In genomic region chr5:163437309-163438182, GRCh38 we compare ENCODE assay signal across 8 cellular contexts. TPM values are rescaled to one million over a fixed set of nuclear protein-coding genes. Genes with fewer than 3 reads are reported as not detected.
DNase-seq lines count a peak whose midpoint lies in the region; ATAC-seq, FAIRE-seq and TF ChIP-seq lines count a peak whose summit lies in the region.

A gene with protein sequence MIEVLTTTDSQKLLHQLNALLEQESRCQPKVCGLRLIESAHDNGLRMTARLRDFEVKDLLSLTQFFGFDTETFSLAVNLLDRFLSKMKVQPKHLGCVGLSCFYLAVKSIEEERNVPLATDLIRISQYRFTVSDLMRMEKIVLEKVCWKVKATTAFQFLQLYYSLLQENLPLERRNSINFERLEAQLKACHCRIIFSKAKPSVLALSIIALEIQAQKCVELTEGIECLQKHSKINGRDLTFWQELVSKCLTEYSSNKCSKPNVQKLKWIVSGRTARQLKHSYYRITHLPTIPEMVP (plus strand): TSS chr5:163437595. CDS start chr5:163439257, 1,662 bp downstream.

- H3K4me3 ChIP-seq in BE2C (ENCODE audit: low read depth, low read length) (peak within 1 kb of the TSS; percentile 93), colonic mucosa (peak within 1 kb of the TSS; percentile 81)

- peaks cover 31% of the 10 kb centered on the region for H3K36me3 Mint-ChIP-seq in activated CD4-positive, alpha-beta T cell treated with anti-CD3 and anti-CD28 coated beads, Interleukin-2, amount 10 ng/mL, durations not matched to agents 24 days and 14 days (ENCODE audit: low read depth)

- no peaks in the 10 kb centered on the region for H3K9me3 Mint-ChIP-seq in activated CD4-positive, alpha-beta T cell treated with anti-CD3 and anti-CD28 coated beads, Interleukin-2, amount 10 ng/mL, durations not matched to agents 24 days and 14 days

- no peaks in the 10 kb centered on the region for H3K9me3 ChIP-seq in BE2C
- H3K9me3 ChIP-seq in colonic mucosa, result no peaks in the 10 kb centered on the region

- H3K27ac ChIP-seq in colonic mucosa, result peak within 1 kb of the TSS; percentile 86

- H3K27me3 Mint-ChIP-seq in activated CD4-positive, alpha-beta T cell treated with anti-CD3 and anti-CD28 coated beads, Interleukin-2, amount 10 ng/mL, durations not matched to agents 24 days and 14 days, result peaks cover 9% of the 10 kb centered on the region

- intact Hi-C loops in activated CD4-positive, alpha-beta T cell treated with anti-CD3 and anti-CD28 coated beads, Interleukin-2, amount 10 ng/mL, durations not matched to agents 24 days and 14 days (cut with micrococcal nuclease), result loop anchor here (1.0 kb wide), 2 partner anchors 23 to 68 kb away; partner anchors contain the start of genes HMMR, MAT2B and NUDCD2
- intact Hi-C loops in colonic mucosa (cut with DNase I), result no loop called here

- peak; percentile 7; the same call in 1 of the 2 replicates for TF ChIP-seq CTCF in BE2C (IDR thresholded peaks at IDR 0.05; ENCODE audit: low read depth, low read length)
- TF ChIP-seq CTCF in colonic mucosa (IDR thresholded peaks at IDR 0.05), result no peak

- H3K36me3 ChIP-seq in BE2C (peaks cover 25% of the 10 kb centered on the region), colonic mucosa (no peaks in the 10 kb centered on the region)

- DNase-seq in BE2C, result peak; percentile 95
- peak; percentile 67 for DNase-seq in GM19239 (ENCODE audit: insufficient read length, low spot score)
- DNase-seq in NCI-H524 treated with DMSO at 0.1 percent for 48 hours (lab: John Stamatoyannopoulos, UW), result peak; percentile 76
- DNase-seq in activated CD4-positive, alpha-beta T cell treated with anti-CD3 and anti-CD28 coated beads, Interleukin-2, amount 10 ng/mL, durations not matched to agents 24 days and 14 days, result peak; percentile 97
- DNase-seq in colonic mucosa, result peak; percentile 97
- DNase-seq in kidney tubule cell (ENCODE audit: low spot score), result peak; percentile 98
- peak; percentile 69 to 83 (median 75) for DNase-seq in stimulated activated CD4-positive, alpha-beta T cell treated with anti-CD3 and anti-CD28 coated beads, Interleukin-1b, Interleukin-23, amount 100 ng/mL, for 24 hours (ENCODE audit: low read depth in 4 of 4, low spot score in 1 of 4)

- H3K27me3 ChIP-seq in BE2C (no peaks in the 10 kb centered on the region), colonic mucosa (no peaks in the 10 kb centered on the region)

- peaks cover 47% of the 10 kb centered on the region for H3K4me1 Mint-ChIP-seq in activated CD4-positive, alpha-beta T cell treated with anti-CD3 and anti-CD28 coated beads, Interleukin-2, amount 10 ng/mL, durations not matched to agents 24 days and 14 days

- peak within 1 kb of the TSS; percentile 92 for H3K27ac Mint-ChIP-seq in activated CD4-positive, alpha-beta T cell treated with anti-CD3 and anti-CD28 coated beads, Interleukin-2, amount 10 ng/mL, durations not matched to agents 24 days and 14 days

- peak within 1 kb of the TSS; percentile 93 for H3K4me3 Mint-ChIP-seq in activated CD4-positive, alpha-beta T cell treated with anti-CD3 and anti-CD28 coated beads, Interleukin-2, amount 10 ng/mL, durations not matched to agents 24 days and 14 days

- peak within 1 kb of the TSS; percentile 80 to 98 for H3K9ac ChIP-seq in colonic mucosa (ENCODE audit: low read depth in 2 of 2, low read length in 2 of 2)

- peak; percentile 99 for FAIRE-seq in GM19239 (lab: Jason Lieb, UNC)

- peak; percentile 96 for ATAC-seq in HG03457 (IDR thresholded peaks at IDR 0.05; ENCODE audit: unreplicated experiment)

- H3K4me1 ChIP-seq in BE2C (peaks cover 7% of the 10 kb centered on the region), colonic mucosa (peaks cover 5% of the 10 kb centered on the region)

RNA-seq across cellular contexts. Expression of the gene that starts here (rescaled TPM):
- polyA plus RNA-seq in BE2C (2012; ENCODE audit: insufficient read depth, insufficient read length, low read depth), result 15.4 TPM
- total RNA-seq in activated CD4-positive, alpha-beta T cell treated with anti-CD3 and anti-CD28 coated beads, Interleukin-2, amount 10 ng/mL, durations not matched to agents 24 days and 14 days, result 72.5 and 75.1 TPM in 2 replicates
- 100 to 1,000 TPM; 149 to 265 TPM for total RNA-seq in colonic mucosa

Comparison
In these comparisons a context has a peak if more than half of its experiments do, and no peak if none do; other contexts are left out.
1. Peak in every context shown above with its lines: DNase-seq, ATAC-seq, H3K4me3 ChIP-seq and H3K27ac ChIP-seq.